Comparison of ENCODE assay signal across 24 cellular contexts in the genomic region with DNA sequence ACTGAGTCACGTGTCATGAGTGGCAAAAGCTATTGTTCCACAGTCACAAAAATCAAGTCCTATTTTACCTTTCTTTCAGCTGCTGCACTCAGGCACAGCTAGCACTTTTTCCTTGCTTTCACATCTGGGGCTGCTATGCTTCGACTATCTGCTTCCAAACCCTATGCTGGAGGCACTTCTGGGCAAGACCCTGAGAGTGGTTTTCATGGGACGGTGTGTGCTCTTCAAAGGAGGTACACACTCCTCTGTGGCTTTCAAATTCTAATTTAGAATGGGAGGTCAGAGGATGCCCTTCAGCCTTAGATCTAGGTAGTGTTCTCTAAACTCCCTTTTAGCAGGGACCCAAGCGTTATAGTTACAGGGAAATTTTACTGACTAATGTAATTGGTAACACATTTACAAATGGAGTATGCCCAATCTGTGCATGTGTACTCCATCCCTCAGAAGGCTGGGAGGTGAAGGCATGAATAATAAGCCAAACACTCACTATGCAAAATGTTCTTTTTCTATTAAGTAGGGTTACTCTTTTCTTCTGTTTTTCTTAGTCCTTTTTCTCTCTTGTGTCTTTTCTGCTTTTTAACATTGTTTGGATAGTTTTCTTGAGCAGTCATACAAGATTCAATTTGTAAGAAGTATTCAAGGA.
DNase-seq lines count a peak whose midpoint lies in the region; ATAC-seq and FAIRE-seq lines count a peak whose summit lies in the region.
"Had no signal": no experiment of that assay in that cellular context is flagged by ENCODE, and none has a peak within 500 bp of the region (broad histone marks: within the 10 kb centered on the region; RNA-seq: fewer than 3 reads in every experiment).

No MANE protein-coding gene starts in this region.

- no peaks in the 10 kb centered on the region for H3K36me3 ChIP-seq in mesenchymal stem cell (ENCODE audit: control insufficient read depth in 1 of 2, insufficient read depth in 2 of 2, low read depth in 1 of 2, low read length in 2 of 2)
- H3K36me3 ChIP-seq: ovary, right lobe of liver had no signal

- peaks cover 10% of the 10 kb centered on the region for H3K79me1 ChIP-seq in mesenchymal stem cell (replicated peaks; ENCODE audit: low read length, poor library complexity, severe bottlenecking)

- H4K91ac ChIP-seq in mesenchymal stem cell (ENCODE audit: low read length) = no peak overlapping the region

- peak overlapping the region in 1 of 2 experiments; percentile 3 for H3K4me3 ChIP-seq in mesenchymal stem cell (ENCODE audit: insufficient read depth in 1 of 2, low read depth in 1 of 2, low read length in 2 of 2)
- H3K4me3 ChIP-seq: A549, hepatocyte, ovary, right lobe of liver had no signal

- no peak overlapping the region for H3K18ac ChIP-seq in mesenchymal stem cell (ENCODE audit: low read depth in 1 of 2, low read length in 2 of 2)

- ATAC-seq in GM19467 (IDR thresholded peaks at IDR 0.05; ENCODE audit: unreplicated experiment) (no peak), GM21576 (IDR thresholded peaks at IDR 0.05; ENCODE audit: unreplicated experiment) (no peak)
- ATAC-seq: A549; activated CD4-positive, CD25-positive, alpha-beta regulatory T cell treated with anti-CD3 and anti-CD28 coated beads, Interleukin-2, amount 50 U/mL, for 24 hours; foreskin keratinocyte; HCT116; right lobe of liver had no signal

- H4K8ac ChIP-seq in mesenchymal stem cell (ENCODE audit: low read length) = no peak overlapping the region

- no peak overlapping the region for H3K14ac ChIP-seq in mesenchymal stem cell (ENCODE audit: low read length in 2 of 2)

- H2BK120ac ChIP-seq in mesenchymal stem cell (ENCODE audit: low read depth, low read length) = no peak overlapping the region

- H2BK5ac ChIP-seq in mesenchymal stem cell (ENCODE audit: low read depth, low read length, poor library complexity, severe bottlenecking) = no peak overlapping the region

- no peak overlapping the region for H3K23ac ChIP-seq in mesenchymal stem cell (ENCODE audit: low read length in 2 of 2)

- H3K4ac ChIP-seq in mesenchymal stem cell (ENCODE audit: low read depth in 1 of 2, low read length in 2 of 2) = no peak overlapping the region

- H2BK12ac ChIP-seq in mesenchymal stem cell (ENCODE audit: low read length in 2 of 2) = no peak overlapping the region

- H3K4me2 ChIP-seq in mesenchymal stem cell (ENCODE audit: low read length, poor library complexity, severe bottlenecking) = peak overlapping the region; percentile 23
- H3K4me2 ChIP-seq: A549, hepatocyte had no signal

- FAIRE-seq in RCC 7860 (lab: Jason Lieb, UNC) = peak; percentile 12
- FAIRE-seq: A549, GM12891, keratinocyte had no signal

- DNase-seq in AG20443 (ENCODE audit: low spot score) (peak; percentile 52), RCC 7860 (ENCODE audit: low spot score) (no peak), epidermal melanocyte (ENCODE audit: insufficient read length, low spot score) (peak; percentile 19), mesenchymal stem cell (no peak), retina (no peak), NCI-H2171 treated with DMSO at 0.1 percent for 48 hours (lab: John Stamatoyannopoulos, UW) (no peak)
- DNase-seq: activated CD8-positive, alpha-beta memory T cell treated with anti-CD3 and anti-CD28 coated beads for 24 hours; foreskin keratinocyte; naive B cell; NCI-H1105 treated with DMSO at 0.1 percent for 48 hours; NCI-H2107; NCI-H524; ovary; right lobe of liver; T1000 had no signal

- H3K27me3 ChIP-seq in mesenchymal stem cell (ENCODE audit: control insufficient read depth in 1 of 2, insufficient read depth in 1 of 2, low read length in 2 of 2) = no peaks in the 10 kb centered on the region
- H3K27me3 ChIP-seq: foreskin keratinocyte, hepatocyte, ovary, right lobe of liver had no signal

- H2AK5ac ChIP-seq in mesenchymal stem cell (ENCODE audit: low read length, severe bottlenecking) = no peak overlapping the region

- peak overlapping the region; percentile 72 for H3K27ac ChIP-seq in mesenchymal stem cell (ENCODE audit: low read length, poor library complexity, severe bottlenecking)
- H3K27ac ChIP-seq: A549, foreskin keratinocyte, hepatocyte, ovary, right lobe of liver, RWPE1 had no signal

- peaks cover 2% of the 10 kb centered on the region for H3K4me1 ChIP-seq in mesenchymal stem cell (ENCODE audit: control insufficient read depth, insufficient read depth, low read depth, low read length)
- H3K4me1 ChIP-seq: A549, foreskin keratinocyte, right lobe of liver had no signal

- peak overlapping the region; percentile 69 for H3K9ac ChIP-seq in mesenchymal stem cell (ENCODE audit: low read length)

- H3K9me3 ChIP-seq in mesenchymal stem cell (ENCODE audit: control insufficient read depth, low read length) = no peaks in the 10 kb centered on the region
- H3K9me3 ChIP-seq: A549, ovary, right lobe of liver had no signal

- WGBS in mesenchymal stem cell = 77% methylated on average over 3 of the region's 4 CpGs

- no peak overlapping the region for H2BK15ac ChIP-seq in mesenchymal stem cell (ENCODE audit: low read depth, poor library complexity, severe bottlenecking)

- H2AFZ ChIP-seq in mesenchymal stem cell (ENCODE audit: low read depth, low read length) = no peak overlapping the region
- H2AFZ ChIP-seq: hepatocyte had no signal

Comparison
In these comparisons a context has a peak if more than half of its experiments do, and no peak if none do; other contexts are left out.
1. DNase-seq: peak in AG20443 (single experiment) and epidermal melanocyte (single experiment); none in RCC 7860 (single experiment), mesenchymal stem cell (single experiment), retina (single experiment) and NCI-H2171 treated with DMSO at 0.1 percent for 48 hours (single experiment).